In genomic region chr10:49512121-49512809, GRCh38 we compare ENCODE assay signal across 9 cellular contexts. TPM values are rescaled to one million over a fixed set of nuclear protein-coding genes. Genes with fewer than 3 reads are reported as not detected.
DNase-seq lines count a peak whose midpoint lies in the region; ATAC-seq and TF ChIP-seq lines count a peak whose summit lies in the region.
"Had no signal": no experiment of that assay in that cellular context is flagged by ENCODE, and none has a peak within 500 bp of the region (broad histone marks: within the 10 kb centered on the region; RNA-seq: fewer than 3 reads in every experiment).

No MANE protein-coding gene starts in this region.

- peaks cover 25% of the 10 kb centered on the region for H3K36me3 ChIP-seq in MG63
- peaks cover 0 to 21% (median 6%) of the 10 kb centered on the region in 4 donors for H3K36me3 ChIP-seq in upper lobe of left lung
- H3K36me3 ChIP-seq in uterus, result no peaks in the 10 kb centered on the region

- H3K4me1 ChIP-seq in upper lobe of left lung, result no peaks in the 10 kb centered on the region
- H3K4me1 ChIP-seq in uterus, result no peaks in the 10 kb centered on the region

- TF ChIP-seq EP300 in upper lobe of left lung (IDR thresholded peaks at IDR 0.05), result no peak

- TF ChIP-seq CTCF in activated CD8-positive, alpha-beta T cell treated with anti-CD3 and anti-CD28 coated beads for 36 hours (IDR thresholded peaks at IDR 0.05), result peak; percentile 86
- peak in 4 of 6 experiments; percentile 30 to 50 (median 42) for TF ChIP-seq CTCF in upper lobe of left lung (IDR thresholded peaks at IDR 0.05)
- no peak for TF ChIP-seq CTCF in uterus (IDR thresholded peaks at IDR 0.05)

- no peaks in the 10 kb centered on the region for H3K27me3 ChIP-seq in MG63
- H3K27me3 ChIP-seq in upper lobe of left lung, result no peaks in the 10 kb centered on the region
- no peaks in the 10 kb centered on the region for H3K27me3 ChIP-seq in uterus

- H3K36me3 Mint-ChIP-seq in activated CD8-positive, alpha-beta T cell treated with anti-CD3 and anti-CD28 coated beads for 36 hours (ENCODE audit: low read depth), result peaks cover 9% of the 10 kb centered on the region

- H3K4me3 ChIP-seq in MG63, result no peak overlapping the region
- H3K4me3 ChIP-seq in upper lobe of left lung, result no peak overlapping the region
- H3K4me3 ChIP-seq in uterus, result no peak overlapping the region

- H3K9me3 ChIP-seq in MG63, result no peaks in the 10 kb centered on the region
- H3K9me3 ChIP-seq in upper lobe of left lung, result no peaks in the 10 kb centered on the region
- no peaks in the 10 kb centered on the region for H3K9me3 ChIP-seq in uterus

- H3K27ac ChIP-seq in upper lobe of left lung (no peak overlapping the region), uterus (no peak overlapping the region)

- peaks cover 21% of the 10 kb centered on the region for H3K4me1 Mint-ChIP-seq in activated CD8-positive, alpha-beta T cell treated with anti-CD3 and anti-CD28 coated beads for 36 hours (ENCODE audit: low read depth)

- POLR2A ChIA-PET in activated CD8-positive, alpha-beta T cell treated with anti-CD3 and anti-CD28 coated beads for 36 hours (lab: Charles Lee), result interaction anchor here (1.3 kb wide), 1 partner anchor 26 kb away, joined by 4 read pairs; no protein-coding TSS in a partner anchor

- no peaks in the 10 kb centered on the region for H3K9me3 Mint-ChIP-seq in activated CD8-positive, alpha-beta T cell treated with anti-CD3 and anti-CD28 coated beads for 36 hours

- intact Hi-C loops in activated CD8-positive, alpha-beta T cell treated with anti-CD3 and anti-CD28 coated beads for 36 hours (cut with micrococcal nuclease), result loop anchor here (2.0 to 10.0 kb wide), 3 partner anchors 103 to 857 kb away; no protein-coding TSS in a partner anchor
- intact Hi-C loops in uterus (cut with DNase I; ENCODE audit: low total_unique reads), result no loop called here

- 64 to 72% methylated on average over 4 of the region's 4 CpGs for WGBS in upper lobe of left lung, 2 donors

- no peak overlapping the region for H3K4me3 Mint-ChIP-seq in activated CD8-positive, alpha-beta T cell treated with anti-CD3 and anti-CD28 coated beads for 36 hours
- H3K4me3 Mint-ChIP-seq: activated naive CD8-positive, alpha-beta T cell had no signal

- DNase-seq in activated gamma-delta T cell treated with Interleukin-2 at 50 U/mL for 16 hours (peak; percentile 8), activated gamma-delta T cell (lab: John Stamatoyannopoulos, UW) (no peak), MG63 (peak; percentile 25), iPS DF 19.7 (ENCODE audit: low read depth, low spot score) (peak; percentile 15), upper lobe of left lung (peak in 1 of 2 donors; percentile 25), uterus (no peak)
- DNase-seq in activated CD8-positive, alpha-beta T cell treated with anti-CD3 and anti-CD28 coated beads for 36 hours, result peak; percentile 28

- CTCF ChIA-PET in activated CD8-positive, alpha-beta T cell treated with anti-CD3 and anti-CD28 coated beads for 36 hours (lab: Charles Lee), result interaction anchor here (0.6 to 6.0 kb wide), 23 partner anchors 9 to 856 kb away, joined by 3 to 155 read pairs (median 4); partner anchors contain the start of gene ERCC6

- H3K27me3 Mint-ChIP-seq in activated CD8-positive, alpha-beta T cell treated with anti-CD3 and anti-CD28 coated beads for 36 hours, result peaks cover 12% of the 10 kb centered on the region

- no peak overlapping the region for H3K27ac Mint-ChIP-seq in activated CD8-positive, alpha-beta T cell treated with anti-CD3 and anti-CD28 coated beads for 36 hours
- H3K27ac Mint-ChIP-seq: activated naive CD8-positive, alpha-beta T cell had no signal

- peak; percentile 63 for ATAC-seq in activated CD8-positive, alpha-beta T cell treated with anti-CD3 and anti-CD28 coated beads for 36 hours
- ATAC-seq in upper lobe of left lung (ENCODE audit: low FRiP score in 2 of 2) (peak in 1 of 2 donors; percentile 70), GM19328 (IDR thresholded peaks at IDR 0.05; ENCODE audit: unreplicated experiment) (no peak)

- no peak for TF ChIP-seq POLR2A in upper lobe of left lung (IDR thresholded peaks at IDR 0.05)
- no peak for TF ChIP-seq POLR2A in uterus (IDR thresholded peaks at IDR 0.05)

RNA-seq across cellular contexts. Expression of gene ERCC6, which starts 26.7 kb away (rescaled TPM):
- 13.8 and 24.5 TPM in 2 replicates for total RNA-seq in MG63 (2014; rRNA removed; shearing (Covaris generic); ENCODE audit: low replicate concordance)
- total RNA-seq in activated CD8-positive, alpha-beta T cell treated with anti-CD3 and anti-CD28 coated beads for 36 hours, result 10 to 100 TPM; 19.1 to 21.8 TPM
- 10 to 100 TPM in 5 of 6 donors, 1 to 10 TPM in 1; 8.4 to 30.4 (median 23.3) TPM for total RNA-seq in upper lobe of left lung
- total RNA-seq in uterus, result 10 to 100 TPM in 2 of 4 donors, 1 to 10 TPM in 2; 7.9 to 25.1 (median 16.3) TPM

Comparison
In these comparisons a context has a peak if more than half of its experiments do, and no peak if none do; other contexts are left out.
1. DNase-seq: peak in activated gamma-delta T cell treated with Interleukin-2 at 50 U/mL for 16 hours (single experiment), MG63 (single experiment), activated CD8-positive, alpha-beta T cell treated with anti-CD3 and anti-CD28 coated beads for 36 hours (single experiment) and iPS DF 19.7 (single experiment); none in activated gamma-delta T cell (single experiment) and uterus (0 of 2).
2. CTCF ChIP-seq: peak in activated CD8-positive, alpha-beta T cell treated with anti-CD3 and anti-CD28 coated beads for 36 hours (single experiment) and upper lobe of left lung (4 of 6); none in uterus (0 of 4).